16 cellular contexts compared by ENCODE assay signal in genomic region chr21:43933146-43933673, GRCh38.
DNase-seq lines count a peak whose midpoint lies in the region; ATAC-seq, FAIRE-seq and TF ChIP-seq lines count a peak whose summit lies in the region.
"Had no signal": no experiment of that assay in that cellular context is flagged by ENCODE, and none has a peak within 500 bp of the region (broad histone marks: within the 10 kb centered on the region; RNA-seq: fewer than 3 reads in every experiment).

No MANE protein-coding gene starts in this region.

- no peak overlapping the region for H3K4me3 ChIP-seq in left ventricle myocardium inferior
- H3K4me3 ChIP-seq: A549 had no signal

- no peaks in the 10 kb centered on the region for H3K27me3 ChIP-seq in left ventricle myocardium inferior (ENCODE audit: low read depth)

- intact Hi-C loops in left ventricle myocardium inferior (cut with micrococcal nuclease) = no loop called here
- intact Hi-C loops in left cardiac atrium (cut with DNase I) = no loop called here

- peak overlapping the region; percentile 16 for H3K27ac ChIP-seq in left ventricle myocardium inferior (replicated peaks)
- H3K27ac ChIP-seq: A549 had no signal

- no peaks in the 10 kb centered on the region for H3K9me3 ChIP-seq in left ventricle myocardium inferior (replicated peaks)
- H3K9me3 ChIP-seq: A549, Caco-2 had no signal

- TF ChIP-seq CTCF in left ventricle myocardium inferior (IDR thresholded peaks at IDR 0.05; ENCODE audit: borderline replicate concordance) = no peak

- ATAC-seq in left cardiac atrium = no peak
- ATAC-seq in GM18502 (IDR thresholded peaks at IDR 0.05; ENCODE audit: poor library complexity, unreplicated experiment) = no peak
- ATAC-seq: A549, PC-3 had no signal

- no peak for DNase-seq in left ventricle myocardium inferior
- no peak for DNase-seq in left cardiac atrium
- peak; percentile 95 for DNase-seq in NCI-H345 treated with DMSO at 0.1 percent for 48 hours (lab: John Stamatoyannopoulos, UW; ENCODE audit: unreplicated experiment)
- peak; percentile 27 for DNase-seq in cerebellum (ENCODE audit: low spot score)
- DNase-seq in HTR-8/SVneo (ENCODE audit: insufficient read length, low spot score) = no peak
- no peak for DNase-seq in stimulated activated CD8-positive, alpha-beta memory T cell treated with anti-CD3 and anti-CD28 coated beads, Interleukin-4, amount 100 ng/mL, for 48 hours
- no peak for DNase-seq in stimulated activated CD4-positive, alpha-beta T cell treated with anti-CD3 and anti-CD28 coated beads, Interleukin-12 subunit alpha, Interleukin-12 subunit beta, amount 100 ng/mL, for 4 hours
- DNase-seq: Caco-2, GOT3, IMR-90, MV-4-11, NCI-H1930, NCI-H526 treated with DMSO at 0.1 percent for 48 hours, PC-3 had no signal

- no peak for FAIRE-seq in HTR-8/SVneo (lab: Jason Lieb, UNC)
- FAIRE-seq: A549 had no signal

- peaks cover 62% of the 10 kb centered on the region for H3K4me1 ChIP-seq in left ventricle myocardium inferior
- H3K4me1 ChIP-seq: A549, Caco-2 had no signal

- H3K36me3 ChIP-seq in left ventricle myocardium inferior = peaks cover 2% of the 10 kb centered on the region

Comparison
In these comparisons a context has a peak if more than half of its experiments do, and no peak if none do; other contexts are left out.
1. DNase-seq: peak in NCI-H345 treated with DMSO at 0.1 percent for 48 hours (single experiment) and cerebellum (single experiment); none in left ventricle myocardium inferior (single experiment), left cardiac atrium (single experiment), HTR-8/SVneo (single experiment), stimulated activated CD8-positive, alpha-beta memory T cell treated with anti-CD3 and anti-CD28 coated beads, Interleukin-4, amount 100 ng/mL, for 48 hours (single experiment) and stimulated activated CD4-positive, alpha-beta T cell treated with anti-CD3 and anti-CD28 coated beads, Interleukin-12 subunit alpha, Interleukin-12 subunit beta, amount 100 ng/mL, for 4 hours (single experiment).